23 cellular contexts compared by ENCODE assay signal in the genomic region with DNA sequence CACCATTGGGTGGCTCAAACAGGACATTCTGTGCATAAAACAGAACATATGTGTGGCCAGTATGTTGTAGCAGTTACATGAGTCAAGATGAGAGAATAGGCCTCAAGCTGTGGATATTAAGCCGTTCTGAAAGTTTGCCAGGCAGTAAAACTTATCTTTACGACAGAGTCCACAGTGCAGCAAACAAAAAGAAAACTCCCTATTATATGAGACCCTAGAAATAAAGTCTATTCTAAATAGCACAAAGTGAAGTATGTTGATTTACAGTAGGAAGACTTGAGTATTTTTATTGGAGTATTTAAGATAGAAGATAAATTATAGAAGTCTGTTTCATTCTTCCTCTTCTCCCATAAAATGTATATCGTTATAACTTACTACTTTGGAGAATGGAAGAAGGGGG.
DNase-seq lines count a peak whose midpoint lies in the region; TF ChIP-seq lines count a peak whose summit lies in the region.
"Had no signal": no experiment of that assay in that cellular context is flagged by ENCODE, and none has a peak within 500 bp of the region (broad histone marks: within the 10 kb centered on the region; RNA-seq: fewer than 3 reads in every experiment).

No MANE protein-coding gene starts in this region.

- POLR2A ChIA-PET in HEK293T (lab: Yijun Ruan, JAX), result no interaction called here

- peak; percentile 20 for DNase-seq in HEK293T (ENCODE audit: extremely low spot score)
- DNase-seq in colonic mucosa, result peak; percentile 46
- DNase-seq in GDM1 (lab: John Stamatoyannopoulos, UW), result no peak
- DNase-seq in COR-L47 (lab: John Stamatoyannopoulos, UW), result no peak
- DNase-seq in dedifferentiated amniotic fluid mesenchymal stem cell (ENCODE audit: extremely low spot score), result no peak
- no peak for DNase-seq in NCI-H2107 treated with DMSO at 0.1 percent for 48 hours (lab: John Stamatoyannopoulos, UW; ENCODE audit: unreplicated experiment)
- DNase-seq: ACHN; CD8-positive, alpha-beta T cell; DMS53; GF-D8; KG1; NCI-H1092 treated with DMSO at 0.1 percent for 48 hours; NCI-H1436 treated with DMSO at 0.1 percent for 48 hours; NCI-H1930; NCI-H2227 treated with DMSO at 0.1 percent for 48 hours; NCI-H510A treated with DMSO at 0.1 percent for 48 hours; NCI-H774; NK-92 treated with Interleukin-12 subunit alpha and Interleukin-12 subunit beta, amount 100 ng/mL, for 24 hours; Peyer's patch; T-helper 1 cell had no signal

- H3K27ac Mint-ChIP-seq in nephron, result peak overlapping the region; percentile 79 to 93 (median 89)
- H3K27ac Mint-ChIP-seq: CD8-positive, alpha-beta T cell had no signal

- H3K4me3 Mint-ChIP-seq in nephron, result no peak overlapping the region
- H3K4me3 Mint-ChIP-seq: CD8-positive, alpha-beta T cell had no signal

- H3K9me3 Mint-ChIP-seq in nephron, result peaks cover 3% of the 10 kb centered on the region

- peaks cover 25% of the 10 kb centered on the region for H3K36me3 Mint-ChIP-seq in nephron (ENCODE audit: low read depth)
- H3K36me3 Mint-ChIP-seq: CD8-positive, alpha-beta T cell had no signal

- no peaks in the 10 kb centered on the region for H3K4me1 ChIP-seq in colonic mucosa
- H3K4me1 ChIP-seq: BLaER1, Peyer's patch had no signal

- H3K36me3 ChIP-seq in colonic mucosa, result no peaks in the 10 kb centered on the region
- H3K36me3 ChIP-seq: BLaER1, Peyer's patch had no signal

- no peak overlapping the region for H3K27ac ChIP-seq in colonic mucosa
- H3K27ac ChIP-seq: BLaER1, HL-60, Peyer's patch had no signal

- H3K27me3 ChIP-seq in colonic mucosa, result no peaks in the 10 kb centered on the region
- H3K27me3 ChIP-seq: BLaER1, Peyer's patch had no signal

- intact Hi-C loops in colonic mucosa (cut with DNase I), result no loop called here

- no peaks in the 10 kb centered on the region for H3K9me3 ChIP-seq in colonic mucosa
- H3K9me3 ChIP-seq: BLaER1, Peyer's patch had no signal

- H3K4me1 Mint-ChIP-seq in nephron, result peaks cover 15% of the 10 kb centered on the region

- CTCF ChIA-PET in HEK293T (lab: Yijun Ruan, JAX), result no interaction called here

- H3K9ac ChIP-seq in colonic mucosa (ENCODE audit: low read depth in 2 of 2, low read length in 2 of 2), result no peak overlapping the region
- H3K9ac ChIP-seq: BLaER1 had no signal

- H3K4me3 ChIP-seq in colonic mucosa, result no peak overlapping the region
- H3K4me3 ChIP-seq: BLaER1, Peyer's patch had no signal

- no peak for TF ChIP-seq CTCF in colonic mucosa (IDR thresholded peaks at IDR 0.05)
- TF ChIP-seq CTCF in nephron (IDR thresholded peaks at IDR 0.05; ENCODE audit: unreplicated experiment in 3 of 3), result no peak

- no peaks in the 10 kb centered on the region for H3K27me3 Mint-ChIP-seq in nephron (ENCODE audit: low read depth)

TF ChIP-seq in HEK293T, 16 proteins besides CTCF, POLR2A, EP300 and RAD21:
- no peak for TF ChIP-seq FOXK2 (IDR thresholded peaks at IDR 0.05)
- peak; percentile 72; the same call in 1 of the 2 replicates for TF ChIP-seq FOXA1 (IDR thresholded peaks at IDR 0.05)
- TF ChIP-seq SUZ12 (IDR thresholded peaks at IDR 0.05), result no peak
- TF ChIP-seq, protein P1, sequence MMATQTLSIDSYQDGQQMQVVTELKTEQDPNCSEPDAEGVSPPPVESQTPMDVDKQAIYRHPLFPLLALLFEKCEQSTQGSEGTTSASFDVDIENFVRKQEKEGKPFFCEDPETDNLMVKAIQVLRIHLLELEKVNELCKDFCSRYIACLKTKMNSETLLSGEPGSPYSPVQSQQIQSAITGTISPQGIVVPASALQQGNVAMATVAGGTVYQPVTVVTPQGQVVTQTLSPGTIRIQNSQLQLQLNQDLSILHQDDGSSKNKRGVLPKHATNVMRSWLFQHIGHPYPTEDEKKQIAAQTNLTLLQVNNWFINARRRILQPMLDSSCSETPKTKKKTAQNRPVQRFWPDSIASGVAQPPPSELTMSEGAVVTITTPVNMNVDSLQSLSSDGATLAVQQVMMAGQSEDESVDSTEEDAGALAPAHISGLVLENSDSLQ (IDR thresholded peaks at IDR 0.05), result peak; percentile 86
- TF ChIP-seq CTBP1 (IDR thresholded peaks at IDR 0.05; ENCODE audit: borderline replicate concordance), result peak; percentile 72; the same call in 1 of the 2 replicates
- no peak for TF ChIP-seq HDGF (IDR thresholded peaks at IDR 0.05; ENCODE audit: borderline replicate concordance)
- TF ChIP-seq BHLHE40 (IDR thresholded peaks at IDR 0.05; ENCODE audit: borderline replicate concordance), result no peak
TF ChIP-seq in HEK293T: peak in this region for 3.

Comparison
In these comparisons a context has a peak if more than half of its experiments do, and no peak if none do; other contexts are left out.
1. DNase-seq: peak in HEK293T (single experiment) and colonic mucosa (single experiment); none in GDM1 (single experiment), COR-L47 (single experiment), dedifferentiated amniotic fluid mesenchymal stem cell (single experiment) and NCI-H2107 treated with DMSO at 0.1 percent for 48 hours (single experiment).